9 cellular contexts compared by ENCODE assay signal in the genomic region with DNA sequence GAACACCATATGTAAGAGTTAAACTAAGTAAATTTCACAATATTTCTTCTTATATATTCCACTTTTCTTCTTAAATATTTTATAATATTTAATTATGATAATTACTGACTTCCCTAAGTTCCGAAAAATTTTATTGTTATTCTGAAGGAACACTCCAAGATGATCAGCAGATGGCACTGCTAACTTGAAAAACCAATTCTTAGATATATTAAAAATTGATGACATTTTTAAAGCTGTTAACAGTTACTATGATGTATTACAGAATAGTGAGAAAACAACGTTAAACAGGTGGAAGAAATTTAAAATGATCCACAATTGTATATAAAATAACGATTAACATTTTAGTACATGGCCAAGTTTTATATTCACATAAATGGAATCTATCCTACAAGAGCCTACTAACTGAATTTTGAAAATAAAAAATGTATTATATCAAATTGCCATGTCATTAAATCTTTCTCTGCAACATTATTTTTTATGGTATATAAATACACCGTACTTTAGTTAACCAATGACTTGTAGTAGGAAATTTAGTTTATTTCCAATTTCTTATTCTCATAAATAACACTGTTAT. TPM values are rescaled to one million over a fixed set of nuclear protein-coding genes. Genes with fewer than 3 reads are reported as not detected.
DNase-seq lines count a peak whose midpoint lies in the region; ATAC-seq and TF ChIP-seq lines count a peak whose summit lies in the region.
"Had no signal": no experiment of that assay in that cellular context is flagged by ENCODE, and none has a peak within 500 bp of the region (broad histone marks: within the 10 kb centered on the region; RNA-seq: fewer than 3 reads in every experiment).

No MANE protein-coding gene starts in this region.

- peak overlapping the region; percentile 64 for H2BK120ac ChIP-seq in IMR-90 (ENCODE audit: low read depth, low read length)

- H3K4ac ChIP-seq in IMR-90 (ENCODE audit: low read depth, low read length), result no peak overlapping the region

- dilution Hi-C loops in IMR-90 (cut with HindIII; ENCODE audit: low sequenced_read_pairs, unreplicated experiment), result no loop called here

- DNase-seq in AG09309 (ENCODE audit: low read depth) (no peak), IMR-90 (peak; percentile 54), ascending aorta (ENCODE audit: low spot score in 2 of 2) (no peak), HPDE6-E6E7 (ENCODE audit: extremely low spot score) (no peak), GM19240 (ENCODE audit: insufficient read length, low spot score) (no peak), occipital lobe (lab: John Stamatoyannopoulos, UW) (no peak)

- H3K79me1 ChIP-seq in IMR-90 (ENCODE audit: low read depth in 1 of 2, low read length in 2 of 2), result peaks cover 0 to 10% of the 10 kb centered on the region in 2 experiments; a peak in 2 of 4 replicates

- H3K27ac ChIP-seq in IMR-90 (ENCODE audit: insufficient read depth, low read length), result peak overlapping the region; percentile 49; the same call in 1 of the 2 replicates
- H3K27ac ChIP-seq in ascending aorta, result no peak overlapping the region
- H3K27ac ChIP-seq in liver (ENCODE audit: low read depth in 1 of 2, low read length in 2 of 2), result no peak overlapping the region

- peak overlapping the region; percentile 62 for H2BK5ac ChIP-seq in IMR-90 (ENCODE audit: low read depth, low read length, poor library complexity, severe bottlenecking)

- no peaks in the 10 kb centered on the region for H4K20me1 ChIP-seq in IMR-90 (ENCODE audit: insufficient read depth, low read length)

- TF ChIP-seq RAD21 in IMR-90 (IDR thresholded peaks at IDR 0.05; ENCODE audit: low read length) (peak; percentile 77), liver (IDR thresholded peaks at IDR 0.05) (peak; percentile 55 to 58)

- no peak overlapping the region for H2AK5ac ChIP-seq in IMR-90 (ENCODE audit: low read depth, low read length)

- WGBS in IMR-90 (ENCODE audit: extremely low coverage in 2 of 2, insufficient read length in 1 of 2), 2 experiments, result no CpG with 5 or more reads among the region's 4 CpGs
- 61% methylated on average over 4 of the region's 4 CpGs for WGBS in liver

- TF ChIP-seq CTCF in AG09309 (IDR thresholded peaks at IDR 0.05; ENCODE audit: control insufficient read depth, insufficient read depth, low read depth, low read length, missing control alignments) (peak; percentile 27), IMR-90 (conservative IDR thresholded peaks at IDR 0.05; ENCODE audit: low read depth, low read length) (peak; percentile 57), ascending aorta (IDR thresholded peaks at IDR 0.05) (peak; percentile 41 to 68 (median 51)), liver (IDR thresholded peaks at IDR 0.05; ENCODE audit: low read depth, low read length, missing input control) (no peak)

- no peak overlapping the region for H3K14ac ChIP-seq in IMR-90 (replicated peaks; ENCODE audit: low read depth, low read length)

- in situ Hi-C loops in IMR-90 (cut with MboI; ENCODE audit: low sequenced_read_pairs), result loop anchor here (5.0 to 25.0 kb wide), 2 partner anchors 274 to 659 kb away; no protein-coding TSS in a partner anchor

- peak overlapping the region; percentile 31; the same call in 1 of the 2 replicates for H3K18ac ChIP-seq in IMR-90 (ENCODE audit: low read depth, low read length)

- no peak overlapping the region for H3K4me3 ChIP-seq in AG09309 (ENCODE audit: control insufficient read depth, low read depth, low read length)
- H3K4me3 ChIP-seq in IMR-90 (ENCODE audit: insufficient read depth, low read depth, low read length), result no peak overlapping the region
- no peak overlapping the region for H3K4me3 ChIP-seq in ascending aorta
- no peak overlapping the region for H3K4me3 ChIP-seq in liver (ENCODE audit: low read depth in 1 of 3, low read length in 3 of 3)

- no peak overlapping the region; the same call in 1 of the 2 replicates for H3K56ac ChIP-seq in IMR-90 (ENCODE audit: extremely low read depth, insufficient read depth, low read length)

- H4K5ac ChIP-seq in IMR-90 (ENCODE audit: low read depth, low read length), result no peak overlapping the region

- H3K23ac ChIP-seq in IMR-90 (ENCODE audit: low read depth, low read length), result no peak overlapping the region

- H2BK20ac ChIP-seq in IMR-90 (ENCODE audit: low read depth, low read length), result 0 out of 2 replicates have a peak overlapping the region, but pooled peaks have one; percentile 27

- peaks cover 6% of the 10 kb centered on the region; the same call in 1 of the 2 replicates for H3K9me1 ChIP-seq in IMR-90 (ENCODE audit: insufficient read depth, low read length)

- H2AK9ac ChIP-seq in IMR-90 (replicated peaks; ENCODE audit: low read depth, low read length, poor library complexity), result no peak overlapping the region

- no peak overlapping the region for H2BK15ac ChIP-seq in IMR-90 (ENCODE audit: low read depth, low read length)

- H4K8ac ChIP-seq in IMR-90 (ENCODE audit: low read depth in 2 of 2, low read length in 2 of 2), result peak overlapping the region in 1 of 2 experiments; percentile 30; a peak in 1 of 4 replicates

- POLR2A ChIA-PET in IMR-90 (lab: Charles Lee; ENCODE audit: unreplicated experiment), result no interaction called here

- ATAC-seq in IMR-90 (ENCODE audit: low read depth) (peak; percentile 72), HG03097 (IDR thresholded peaks at IDR 0.05; ENCODE audit: low FRiP score, unreplicated experiment) (no peak)
- ATAC-seq: activated T-helper 17 cell treated with anti-CD3 and anti-CD28 coated beads, Interleukin-2, amount 50 U/mL, for 72 hours had no signal

- no peak overlapping the region for H4K91ac ChIP-seq in IMR-90 (ENCODE audit: insufficient read depth, low read depth, low read length)

- BruUV-seq in IMR-90 (replicated peaks; lab: Mats Ljungman, UMichigan), result no TSS peak

- H3K9ac ChIP-seq in IMR-90 (ENCODE audit: low read depth, low read length) (no peak overlapping the region), liver (ENCODE audit: low read depth in 1 of 2, low read length in 2 of 2) (no peak overlapping the region)

- H3K4me1 ChIP-seq in IMR-90 (ENCODE audit: control insufficient read depth, insufficient read depth, low read length) (peaks cover 6% of the 10 kb centered on the region; the same call in 1 of the 2 replicates), ascending aorta (no peaks in the 10 kb centered on the region), liver (ENCODE audit: control insufficient read depth in 4 of 4, insufficient read depth in 4 of 4, low read length in 3 of 4) (no peaks in the 10 kb centered on the region)

- no peaks in the 10 kb centered on the region for H3K36me3 ChIP-seq in IMR-90 (ENCODE audit: control insufficient read depth, insufficient read depth, low read length)
- no peaks in the 10 kb centered on the region for H3K36me3 ChIP-seq in ascending aorta
- no peaks in the 10 kb centered on the region for H3K36me3 ChIP-seq in liver (ENCODE audit: control insufficient read depth in 4 of 4, insufficient read depth in 3 of 4, low read depth in 1 of 4, low read length in 3 of 4)

- CTCF ChIA-PET in IMR-90 (lab: Yijun Ruan, JAX), result interaction anchor here (0.6 to 2.0 kb wide), 4 partner anchors 9 to 525 kb away, joined by 3 to 5 read pairs (median 4); no protein-coding TSS in a partner anchor

- H3K27me3 ChIP-seq in IMR-90 (ENCODE audit: control insufficient read depth, insufficient read depth, low read length) (no peaks in the 10 kb centered on the region), ascending aorta (no peaks in the 10 kb centered on the region), liver (ENCODE audit: control insufficient read depth in 4 of 4, insufficient read depth in 4 of 4, low read length in 3 of 4) (no peaks in the 10 kb centered on the region)

- no peak overlapping the region for H2AFZ ChIP-seq in IMR-90 (replicated peaks; ENCODE audit: low read length, poor library complexity)

- H3K4me2 ChIP-seq in IMR-90 (ENCODE audit: low read depth, low read length), result no peak overlapping the region

- TF ChIP-seq POLR2A in IMR-90 (IDR thresholded peaks at IDR 0.05; ENCODE audit: low read depth, low read length), result 0 out of 2 replicates have a peak, but pooled peaks have one; percentile 38

- H3K9me3 ChIP-seq in IMR-90 (ENCODE audit: control insufficient read depth, insufficient read depth, low read length), result peaks cover 4% of the 10 kb centered on the region
- H3K9me3 ChIP-seq in ascending aorta, result peaks cover 14 to 19% of the 10 kb centered on the region in 2 donors
- H3K9me3 ChIP-seq in liver (ENCODE audit: control insufficient read depth in 4 of 4, low read length in 3 of 4), result peaks cover 2 to 8% (median 5%) of the 10 kb centered on the region in 4 donors

- intact Hi-C loops in IMR-90 (cut with micrococcal nuclease) (loop anchor here (1.0 to 5.0 kb wide), 2 partner anchors 399 to 661 kb away; a partner anchor contains a TSS), ascending aorta (cut with DNase I) (loop anchor here (5.0 kb wide), 1 partner anchor 399 kb away; a partner anchor contains a TSS)

TF ChIP-seq in IMR-90, 13 proteins besides CTCF, POLR2A, EP300 and RAD21:
- TF ChIP-seq CEBPB (IDR thresholded peaks at IDR 0.05; ENCODE audit: low read depth, low read length) (no peak), SMC3 (IDR thresholded peaks at IDR 0.05; ENCODE audit: low read depth, low read length) (peak; percentile 74)

RNA-seq across cellular contexts. Expression of a gene that starts 30.1 kb away (rescaled TPM):
- under 0.01 and 0.18 TPM in 2 replicates for total RNA-seq in IMR-90 (2012; rRNA removed)
- polyA plus RNA-seq in IMR-90 (2012; rRNA removed), result 0.07 and 0.19 TPM in 2 replicates
- 0.02 TPM in 1 of 2 replicates, not detected in the other for polyA plus RNA-seq in IMR-90 (2012; cell fraction: cytosol; rRNA removed)
- polyA plus RNA-seq in IMR-90 (2012; cell fraction: nucleus; rRNA removed; ENCODE audit: low replicate concordance), result 0.04 and 0.08 TPM in 2 replicates
- total RNA-seq in ascending aorta, result not detected
- total RNA-seq in liver, result under 1 TPM; 0.05 to 0.17 TPM
- under 1 TPM in 1 of 2 donors, not detected in 1; 0.10 TPM for polyA plus RNA-seq in liver
- total RNA-seq in occipital lobe, result 0.16 TPM
- total RNA-seq: activated T-helper 17 cell treated with anti-CD3 and anti-CD28 coated beads, Interleukin-2, amount 50 U/mL, for 72 hours had no signal

RNA-seq across cellular contexts. Expression of a gene that starts 58.9 kb away (rescaled TPM):
- total RNA-seq in IMR-90 (2012; rRNA removed), result 13.1 and 16.7 TPM in 2 replicates
- 3.8 and 4.8 TPM in 2 replicates for polyA plus RNA-seq in IMR-90 (2012; rRNA removed)
- polyA plus RNA-seq in IMR-90 (2012; cell fraction: cytosol; rRNA removed), result 2.1 and 2.8 TPM in 2 replicates
- polyA plus RNA-seq in IMR-90 (2012; cell fraction: nucleus; rRNA removed; ENCODE audit: low replicate concordance), result 2.7 and 10.2 TPM in 2 replicates
- total RNA-seq in ascending aorta, result 41.8 TPM
- 1 to 10 TPM; 2.2 to 7.5 TPM for total RNA-seq in liver
- polyA plus RNA-seq in liver, result 1 to 10 TPM in 1 of 2 donors, under 1 TPM in 1; 0.58 to 1.5 TPM
- 5.3 TPM for total RNA-seq in occipital lobe
